In the genomic region with DNA sequence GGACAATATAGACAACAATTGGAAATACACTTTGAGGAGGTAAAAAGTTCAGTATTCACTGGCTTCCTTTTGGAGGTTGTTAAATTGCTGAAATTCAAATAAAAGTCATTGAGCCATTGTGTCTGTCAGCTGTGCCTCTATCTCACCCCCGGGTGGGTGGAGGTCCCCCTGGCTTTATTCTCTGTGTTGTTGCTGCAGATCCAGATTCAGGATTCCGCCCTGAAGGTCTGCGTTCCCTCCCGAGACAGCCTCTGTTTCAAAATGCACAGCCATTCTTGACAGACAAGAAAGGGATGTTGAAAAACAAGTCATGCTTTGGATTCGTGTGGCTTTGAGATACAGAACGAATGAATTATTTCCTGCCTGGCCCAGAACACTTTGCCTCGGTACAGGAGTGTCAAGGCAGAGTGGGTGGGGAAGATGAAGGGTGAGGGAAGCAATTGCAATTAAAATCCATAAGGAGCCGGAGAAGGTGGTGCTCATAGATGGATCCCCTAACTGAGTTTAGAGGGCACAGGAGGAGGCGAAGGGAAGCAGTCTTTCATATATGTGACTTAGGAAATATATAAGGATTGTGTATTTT, we compare ENCODE assay signal across 15 cellular contexts.
A peak's percentile ranks its signal among the peaks of the same experiment; 100 is the strongest.
DNase-seq lines count a peak whose midpoint lies in the region; ATAC-seq and TF ChIP-seq lines count a peak whose summit lies in the region.
"Had no signal": no experiment of that assay in that cellular context is flagged by ENCODE, and none has a peak within 500 bp of the region (broad histone marks: within the 10 kb centered on the region; RNA-seq: fewer than 3 reads in every experiment).

No MANE protein-coding gene starts in this region.

- peak overlapping the region; percentile 94 to 98 (median 97) for H3K27ac Mint-ChIP-seq in brain
- H3K27ac Mint-ChIP-seq: B cell; CD4-positive, CD25-positive, alpha-beta regulatory T cell had no signal

- H3K4me1 Mint-ChIP-seq in brain: peaks cover 88% of the 10 kb centered on the region
- H3K4me1 Mint-ChIP-seq: B cell; CD4-positive, CD25-positive, alpha-beta regulatory T cell had no signal

- H3K79me2 ChIP-seq in trophoblast cell (ENCODE audit: control insufficient read depth, insufficient read depth, low read length, poor library complexity): no peaks in the 10 kb centered on the region

- H2AK5ac ChIP-seq in trophoblast cell (ENCODE audit: low read length): no peak overlapping the region

- H3K23ac ChIP-seq in trophoblast cell (ENCODE audit: low read length): no peak overlapping the region

- H3K79me1 ChIP-seq in trophoblast cell (ENCODE audit: low read length): peaks cover 6% of the 10 kb centered on the region

- ATAC-seq in HG03039 (IDR thresholded peaks at IDR 0.05; ENCODE audit: unreplicated experiment): no peak

- no peak overlapping the region for H2AFZ ChIP-seq in trophoblast cell (ENCODE audit: insufficient read depth, low read length, poor library complexity)

- H4K8ac ChIP-seq in trophoblast cell (ENCODE audit: low read depth, low read length): no peak overlapping the region

- H3K36me3 Mint-ChIP-seq in brain: peaks cover 6% of the 10 kb centered on the region
- H3K36me3 Mint-ChIP-seq: CD4-positive, CD25-positive, alpha-beta regulatory T cell had no signal

- no peak overlapping the region for H2BK5ac ChIP-seq in trophoblast cell (ENCODE audit: low read depth, low read length, poor library complexity)

- no peak overlapping the region for H3K14ac ChIP-seq in trophoblast cell (ENCODE audit: low read length)

- DNase-seq in trophoblast cell (peak; percentile 7 to 43), NCI-H2171 (lab: John Stamatoyannopoulos, UW) (no peak), NAMALWA (ENCODE audit: low spot score) (no peak), activated T-cell treated with anti-CD3 and anti-CD28 coated beads for 4 hours (no peak)
- DNase-seq: CD4-positive, CD25-positive, alpha-beta regulatory T cell; MG63; NCI-H1694; NCI-H526 treated with DMSO at 0.1 percent for 48 hours; NK-92 treated with Interleukin-12 subunit alpha and Interleukin-12 subunit beta, amount 100 ng/mL, for 24 hours; SHP77 treated with DMSO at 0.1 percent for 48 hours had no signal

- H3K9me3 ChIP-seq in HUES6 (ENCODE audit: control insufficient read depth, insufficient read depth, low read depth, low read length): no peaks in the 10 kb centered on the region
- no peaks in the 10 kb centered on the region for H3K9me3 ChIP-seq in iPS-15b (ENCODE audit: control insufficient read depth, insufficient read depth, low read length)
- no peaks in the 10 kb centered on the region for H3K9me3 ChIP-seq in trophoblast cell (ENCODE audit: insufficient read depth, low read depth, low read length)
- H3K9me3 ChIP-seq: MG63 had no signal

- H2BK12ac ChIP-seq in trophoblast cell (ENCODE audit: low read length): no peak overlapping the region

- no peak overlapping the region for H3K4ac ChIP-seq in trophoblast cell (ENCODE audit: low read depth, low read length)

- peaks cover 6 to 15% (median 11%) of the 10 kb centered on the region in 5 experiments for H3K9me3 Mint-ChIP-seq in brain
- H3K9me3 Mint-ChIP-seq: CD4-positive, CD25-positive, alpha-beta regulatory T cell had no signal

- H2BK120ac ChIP-seq in trophoblast cell (ENCODE audit: insufficient read depth, low read length, poor library complexity): no peak overlapping the region

- H3K27me3 Mint-ChIP-seq in brain: no peaks in the 10 kb centered on the region
- H3K27me3 Mint-ChIP-seq: CD4-positive, CD25-positive, alpha-beta regulatory T cell had no signal

- no peak overlapping the region for H3K4me3 ChIP-seq in HUES6 (ENCODE audit: low read depth, low read length)
- no peak overlapping the region for H3K4me3 ChIP-seq in iPS-15b (ENCODE audit: low read depth, low read length)
- no peak overlapping the region for H3K4me3 ChIP-seq in trophoblast cell (ENCODE audit: low read depth, low read length)
- H3K4me3 ChIP-seq: MG63 had no signal

- TF ChIP-seq CTCF in brain (conservative IDR thresholded peaks at IDR 0.05): no peak

- H3K4me1 ChIP-seq in HUES6 (ENCODE audit: control insufficient read depth, insufficient read depth, low read length): peaks cover 54% of the 10 kb centered on the region
- H3K4me1 ChIP-seq in iPS-15b (ENCODE audit: control insufficient read depth, insufficient read depth, low read length): peaks cover 20% of the 10 kb centered on the region
- peaks cover 7 to 16% of the 10 kb centered on the region in 2 experiments for H3K4me1 ChIP-seq in trophoblast cell (ENCODE audit: control insufficient read depth in 1 of 2, insufficient read depth in 2 of 2, low read length in 2 of 2)

- H4K91ac ChIP-seq in trophoblast cell (ENCODE audit: low read depth, low read length): no peak overlapping the region

- H3K36me3 ChIP-seq in HUES6 (ENCODE audit: control insufficient read depth, insufficient read depth, low read length) (no peaks in the 10 kb centered on the region), iPS-15b (ENCODE audit: control insufficient read depth, insufficient read depth, low read length) (no peaks in the 10 kb centered on the region), trophoblast cell (ENCODE audit: control insufficient read depth in 1 of 2, insufficient read depth in 2 of 2, low read length in 2 of 2) (no peaks in the 10 kb centered on the region)
- H3K36me3 ChIP-seq: MG63 had no signal

- peak overlapping the region; percentile 97 for H3K27ac ChIP-seq in HUES6 (ENCODE audit: low read depth, low read length)
- peak overlapping the region; percentile 66 for H3K27ac ChIP-seq in trophoblast cell (ENCODE audit: low read depth, low read length)

- no CpG with 5 or more reads among the region's 9 CpGs for WGBS in trophoblast cell (ENCODE audit: extremely low coverage, insufficient coverage, insufficient read length)

- H3K4me3 Mint-ChIP-seq in brain: peak overlapping the region; percentile 15 to 82 (median 76)
- H3K4me3 Mint-ChIP-seq: B cell; CD4-positive, CD25-positive, alpha-beta regulatory T cell had no signal

- H3K4me2 ChIP-seq in trophoblast cell (ENCODE audit: low read length): no peak overlapping the region

- H3K18ac ChIP-seq in trophoblast cell (ENCODE audit: low read length): no peak overlapping the region

- peak overlapping the region; percentile 60 for H3K9ac ChIP-seq in HUES6 (ENCODE audit: low read length)
- peak overlapping the region; percentile 4 for H3K9ac ChIP-seq in iPS-15b (ENCODE audit: low read depth, low read length)
- H3K9ac ChIP-seq in trophoblast cell (ENCODE audit: low read length): no peak overlapping the region

- no peak overlapping the region for H4K12ac ChIP-seq in trophoblast cell (ENCODE audit: low read depth, low read length)

- H3K27me3 ChIP-seq in HUES6 (ENCODE audit: control insufficient read depth, insufficient read depth, low read length) (no peaks in the 10 kb centered on the region), iPS-15b (ENCODE audit: control insufficient read depth, insufficient read depth, low read length) (no peaks in the 10 kb centered on the region), trophoblast cell (ENCODE audit: insufficient read depth, low read length) (no peaks in the 10 kb centered on the region)
- H3K27me3 ChIP-seq: MG63 had no signal

Comparison
In these comparisons a context has a peak if more than half of its experiments do, and no peak if none do; other contexts are left out.
1. DNase-seq: peak in trophoblast cell (2 of 2); none in NCI-H2171 (single experiment), NAMALWA (single experiment) and activated T-cell treated with anti-CD3 and anti-CD28 coated beads for 4 hours (single experiment).